Comparison of ENCODE assay signal across 11 cellular contexts in genomic region chr4:73277201-73277600, GRCh38.
"Had no signal": no experiment of that assay in that cellular context is flagged by ENCODE, and none has a peak within 500 bp of the region (broad histone marks: within the 10 kb centered on the region; RNA-seq: fewer than 3 reads in every experiment).

No MANE protein-coding gene starts in this region.

- FAIRE-seq: H1, H54 had no signal

- H2AFZ ChIP-seq: GM23248, GM23338 had no signal

- H3K9ac ChIP-seq: GM23248 had no signal

- H3K4me3 ChIP-seq: GM23248, GM23338, HAP-1 had no signal

- H3K9me3 ChIP-seq: HAP-1 had no signal

- H3K36me3 ChIP-seq: HAP-1 had no signal

- H3K4me3 Mint-ChIP-seq: GM23338, H9, HFFc6 had no signal

- DNase-seq: GM23248, GOT3, H7, H9, HCEC 1CT, HFFc6 had no signal

- H3K4me2 ChIP-seq: GM23338 had no signal

- H3K4me1 Mint-ChIP-seq: GM23338, H9 had no signal

- H3K27ac Mint-ChIP-seq: GM23338, H9, HFFc6 had no signal

- H3K27ac ChIP-seq: GM23248 had no signal

- ATAC-seq: GM23338, HCT116 had no signal
